Comparison of ENCODE assay signal across 8 cellular contexts in genomic region chr19:18058208-18059009, GRCh38. TPM values are rescaled to one million over a fixed set of nuclear protein-coding genes. Genes with fewer than 3 reads are reported as not detected.
A peak's percentile ranks its signal among the peaks of the same experiment; 100 is the strongest.
DNase-seq lines count a peak whose midpoint lies in the region; ATAC-seq lines count a peak whose summit lies in the region.

No MANE protein-coding gene starts in this region.

- H2BK5ac ChIP-seq in mesenchymal stem cell (ENCODE audit: low read depth, low read length, poor library complexity, severe bottlenecking): no peak overlapping the region

- H3K4me1 Mint-ChIP-seq in effector memory CD8-positive, alpha-beta T cell (ENCODE audit: low read depth in 2 of 2): peaks cover 8 to 10% of the 10 kb centered on the region in 2 donors

- H3K27ac Mint-ChIP-seq in effector memory CD8-positive, alpha-beta T cell: peak overlapping the region; percentile 54 to 83

- H3K9me3 Mint-ChIP-seq in effector memory CD8-positive, alpha-beta T cell: no peaks in the 10 kb centered on the region

- no peak overlapping the region for H2AFZ ChIP-seq in mesenchymal stem cell (ENCODE audit: low read depth, low read length)

- no peak overlapping the region for H3K14ac ChIP-seq in mesenchymal stem cell (ENCODE audit: low read length in 2 of 2)

- H3K4me3 ChIP-seq in mesenchymal stem cell (ENCODE audit: insufficient read depth in 1 of 2, low read depth in 1 of 2, low read length in 2 of 2): peak overlapping the region in 1 of 2 experiments; percentile 18

- no peak overlapping the region for H3K23ac ChIP-seq in mesenchymal stem cell (ENCODE audit: low read length in 2 of 2)

- H2BK15ac ChIP-seq in mesenchymal stem cell (ENCODE audit: low read depth, poor library complexity, severe bottlenecking): peak overlapping the region; percentile 66

- peak overlapping the region; percentile 37 to 60 for H3K18ac ChIP-seq in mesenchymal stem cell (ENCODE audit: low read depth in 1 of 2, low read length in 2 of 2)

- H4K91ac ChIP-seq in mesenchymal stem cell (ENCODE audit: low read length): peak overlapping the region; percentile 77

- peak overlapping the region; percentile 75 for H3K9ac ChIP-seq in mesenchymal stem cell (ENCODE audit: low read length)

- no peaks in the 10 kb centered on the region for H3K9me3 ChIP-seq in mesenchymal stem cell (ENCODE audit: control insufficient read depth, low read length)

- peak overlapping the region; percentile 45 for H3K4me2 ChIP-seq in mesenchymal stem cell (ENCODE audit: low read length, poor library complexity, severe bottlenecking)

- H4K8ac ChIP-seq in mesenchymal stem cell (ENCODE audit: low read length): peak overlapping the region; percentile 81

- peak overlapping the region; percentile 39 for H3K27ac ChIP-seq in mesenchymal stem cell (ENCODE audit: low read length, poor library complexity, severe bottlenecking)

- H3K27me3 Mint-ChIP-seq in effector memory CD8-positive, alpha-beta T cell: no peaks in the 10 kb centered on the region

- H3K36me3 Mint-ChIP-seq in effector memory CD8-positive, alpha-beta T cell (ENCODE audit: insufficient read depth): peaks cover 28% of the 10 kb centered on the region

- no peaks in the 10 kb centered on the region for H3K79me1 ChIP-seq in mesenchymal stem cell (replicated peaks; ENCODE audit: low read length, poor library complexity, severe bottlenecking)

- peak overlapping the region in 1 of 2 experiments; percentile 73 for H3K4ac ChIP-seq in mesenchymal stem cell (ENCODE audit: low read depth in 1 of 2, low read length in 2 of 2)

- peak overlapping the region; percentile 42 to 50 for H3K4me3 Mint-ChIP-seq in effector memory CD8-positive, alpha-beta T cell

- 9% methylated on average over 31 of the region's 34 CpGs for WGBS in mesenchymal stem cell

- H2AK5ac ChIP-seq in mesenchymal stem cell (ENCODE audit: low read length, severe bottlenecking): no peak overlapping the region

- DNase-seq in COR-L47 (lab: John Stamatoyannopoulos, UW): peak; percentile 59
- peak; percentile 81 for DNase-seq in NCI-H82 treated with DMSO at 0.1 percent for 48 hours (lab: John Stamatoyannopoulos, UW; ENCODE audit: unreplicated experiment)
- peak; percentile 59 to 63 for DNase-seq in activated CD8-positive, alpha-beta memory T cell treated with anti-CD3 and anti-CD28 coated beads for 4 hours (ENCODE audit: low read depth in 2 of 2)
- DNase-seq in effector memory CD8-positive, alpha-beta T cell: peak; percentile 77 to 83 (median 81)
- peak; percentile 83 for DNase-seq in mesenchymal stem cell
- DNase-seq in stimulated activated CD4-positive, alpha-beta T cell treated with anti-CD3 and anti-CD28 coated beads, TNF-alpha, amount 100 ng/mL, for 48 hours (ENCODE audit: low read depth in 3 of 3): peak; percentile 56 to 79 (median 67)

- peaks cover 6% of the 10 kb centered on the region for H3K4me1 ChIP-seq in mesenchymal stem cell (ENCODE audit: control insufficient read depth, insufficient read depth, low read depth, low read length)

- H2BK12ac ChIP-seq in mesenchymal stem cell (ENCODE audit: low read length in 2 of 2): peak overlapping the region in 1 of 2 experiments; percentile 37

- H3K27me3 ChIP-seq in mesenchymal stem cell (ENCODE audit: control insufficient read depth in 1 of 2, insufficient read depth in 1 of 2, low read length in 2 of 2): peaks cover 6 to 27% of the 10 kb centered on the region in 2 experiments

- ATAC-seq in HG03354 (IDR thresholded peaks at IDR 0.05; ENCODE audit: poor library complexity, severe bottlenecking, unreplicated experiment): peak; percentile 61
- peak; percentile 96 for ATAC-seq in effector memory CD8-positive, alpha-beta T cell (replicated peaks)
- no peak for ATAC-seq in GM21528 (IDR thresholded peaks at IDR 0.05; ENCODE audit: low FRiP score, unreplicated experiment)

- H3K36me3 ChIP-seq in mesenchymal stem cell (ENCODE audit: control insufficient read depth in 1 of 2, insufficient read depth in 2 of 2, low read depth in 1 of 2, low read length in 2 of 2): no peaks in the 10 kb centered on the region

- peak overlapping the region; percentile 83 for H2BK120ac ChIP-seq in mesenchymal stem cell (ENCODE audit: low read depth, low read length)

RNA-seq across cellular contexts. Expression of gene IL12RB1, which starts 28.3 kb away (rescaled TPM):
- polyA plus RNA-seq in mesenchymal stem cell (2013, experiment 1 of 2): 0.19 TPM
- 0.19 TPM for polyA plus RNA-seq in mesenchymal stem cell (2013, experiment 2 of 2)

RNA-seq across cellular contexts. Expression of gene MAST3, which starts 39.2 kb away (rescaled TPM):
- 4.4 TPM for polyA plus RNA-seq in mesenchymal stem cell (2013, experiment 1 of 2)
- polyA plus RNA-seq in mesenchymal stem cell (2013, experiment 2 of 2): 4.7 TPM

RNA-seq across cellular contexts. Expression of gene ARRDC2, which starts 50.4 kb away (rescaled TPM):
- polyA plus RNA-seq in mesenchymal stem cell (2013, experiment 1 of 2): 3.7 TPM
- polyA plus RNA-seq in mesenchymal stem cell (2013, experiment 2 of 2): 3.6 TPM
